ENCODE assay signal across 32 cellular contexts in the genomic region with DNA sequence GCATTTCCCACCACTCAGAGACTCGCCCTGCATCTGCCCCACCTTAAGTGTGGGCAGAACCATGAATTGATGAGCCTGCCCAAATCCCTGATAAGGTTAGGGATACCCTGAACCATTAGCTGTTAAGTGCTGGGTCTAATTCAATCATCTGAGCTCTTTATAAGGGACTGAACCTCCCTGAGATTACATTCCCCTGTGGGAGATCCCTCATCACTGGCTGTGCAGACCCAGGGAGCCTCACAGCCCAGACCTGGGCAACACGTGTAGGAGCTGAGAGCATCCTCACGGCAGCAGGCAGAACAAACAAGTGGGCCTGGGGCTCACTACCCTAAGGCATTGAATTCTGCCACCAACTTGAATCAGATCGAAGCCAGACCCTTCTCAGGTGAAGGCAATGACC. TPM values are rescaled to one million over a fixed set of nuclear protein-coding genes. Genes with fewer than 3 reads are reported as not detected.
"Had no signal": no experiment of that assay in that cellular context is flagged by ENCODE, and none has a peak within 500 bp of the region (broad histone marks: within the 10 kb centered on the region; RNA-seq: fewer than 3 reads in every experiment).

No MANE protein-coding gene starts in this region.

- H3K27ac ChIP-seq: epithelial cell of prostate, esophagus squamous epithelium, gastrocnemius medialis, heart right ventricle, left lung, lower lobe of right lung had no signal

- ATAC-seq: effector memory CD8-positive, alpha-beta T cell; esophagus mucosa; gastrocnemius medialis; heart right ventricle; left cardiac atrium; left lung; left ventricle myocardium superior; lower lobe of right lung; mucosa of descending colon; naive thymus-derived CD8-positive, alpha-beta T cell had no signal

- H3K4me1 ChIP-seq: esophagus squamous epithelium, gastrocnemius medialis, heart right ventricle, left lung, lower lobe of right lung had no signal

- H3K4me3 ChIP-seq: esophagus squamous epithelium, gastrocnemius medialis, heart right ventricle, left lung, lower lobe of right lung, mucosa of descending colon had no signal

- H3K9me3 ChIP-seq: esophagus squamous epithelium, gastrocnemius medialis, lower lobe of right lung, mucosa of descending colon had no signal

- H3K36me3 ChIP-seq: esophagus squamous epithelium, gastrocnemius medialis, heart right ventricle, left lung, lower lobe of right lung had no signal

- H3K27me3 ChIP-seq: esophagus squamous epithelium, gastrocnemius medialis, heart right ventricle, left lung had no signal

- DNase-seq: cortex of kidney; effector CD8-positive, alpha-beta T cell; effector memory CD8-positive, alpha-beta T cell; endodermal cell; erythroblast; esophagus squamous epithelium; foreskin fibroblast; foreskin melanocyte; gastrocnemius medialis; glutamatergic neuron; head of caudate nucleus; heart right ventricle; hippocampal formation; left cardiac atrium; left lung; left ventricle myocardium superior; lower lobe of right lung; mesenchymal stem cell; mucosa of descending colon; naive B cell; naive thymus-derived CD8-positive, alpha-beta T cell had no signal

RNA-seq across cellular contexts. Expression of gene TAF11L2, which starts 0.6 kb away (rescaled TPM):
- total RNA-seq: dermis microvascular lymphatic vessel endothelial cell; endodermal cell; esophagus mucosa; esophagus squamous epithelium; gastrocnemius medialis; glomerular endothelial cell; heart right ventricle; kidney epithelial cell; left cardiac atrium; left lung; left ventricle myocardium superior; lower leg skin; lower lobe of right lung; lung microvascular endothelial cell; mesenteric fat pad; mesothelial cell of epicardium; mucosa of descending colon; myocyte; naive thymus-derived CD8-positive, alpha-beta T cell had no signal
- polyA plus RNA-seq: heart right ventricle; keratinocyte; naive thymus-derived CD8-positive, alpha-beta T cell had no signal

RNA-seq across cellular contexts. Expression of gene TAF11L3, which starts 20.7 kb away (rescaled TPM):
- total RNA-seq: dermis microvascular lymphatic vessel endothelial cell; endodermal cell; esophagus mucosa; esophagus squamous epithelium; gastrocnemius medialis; glomerular endothelial cell; heart right ventricle; kidney epithelial cell; left cardiac atrium; left lung; left ventricle myocardium superior; lower leg skin; lower lobe of right lung; lung microvascular endothelial cell; mesenteric fat pad; mesothelial cell of epicardium; mucosa of descending colon; myocyte; naive thymus-derived CD8-positive, alpha-beta T cell had no signal
- polyA plus RNA-seq: heart right ventricle; keratinocyte; naive thymus-derived CD8-positive, alpha-beta T cell had no signal

RNA-seq across cellular contexts. Expression of gene TAF11L4, which starts 24.2 kb away (rescaled TPM):
- total RNA-seq: dermis microvascular lymphatic vessel endothelial cell; endodermal cell; esophagus mucosa; esophagus squamous epithelium; gastrocnemius medialis; glomerular endothelial cell; heart right ventricle; kidney epithelial cell; left cardiac atrium; left lung; left ventricle myocardium superior; lower leg skin; lower lobe of right lung; lung microvascular endothelial cell; mesenteric fat pad; mesothelial cell of epicardium; mucosa of descending colon; myocyte; naive thymus-derived CD8-positive, alpha-beta T cell had no signal
- polyA plus RNA-seq: heart right ventricle; keratinocyte; naive thymus-derived CD8-positive, alpha-beta T cell had no signal

RNA-seq across cellular contexts. Expression of gene TAF11L5, which starts 27.6 kb away (rescaled TPM):
- total RNA-seq: dermis microvascular lymphatic vessel endothelial cell; endodermal cell; esophagus mucosa; esophagus squamous epithelium; gastrocnemius medialis; glomerular endothelial cell; heart right ventricle; kidney epithelial cell; left cardiac atrium; left lung; left ventricle myocardium superior; lower leg skin; lower lobe of right lung; lung microvascular endothelial cell; mesenteric fat pad; mesothelial cell of epicardium; mucosa of descending colon; myocyte; naive thymus-derived CD8-positive, alpha-beta T cell had no signal
- polyA plus RNA-seq: heart right ventricle; keratinocyte; naive thymus-derived CD8-positive, alpha-beta T cell had no signal

RNA-seq across cellular contexts. Expression of gene TAF11L6, which starts 31.0 kb away (rescaled TPM):
- total RNA-seq: dermis microvascular lymphatic vessel endothelial cell; endodermal cell; esophagus mucosa; esophagus squamous epithelium; gastrocnemius medialis; glomerular endothelial cell; heart right ventricle; kidney epithelial cell; left cardiac atrium; left lung; left ventricle myocardium superior; lower leg skin; lower lobe of right lung; lung microvascular endothelial cell; mesenteric fat pad; mesothelial cell of epicardium; mucosa of descending colon; myocyte; naive thymus-derived CD8-positive, alpha-beta T cell had no signal
- polyA plus RNA-seq: heart right ventricle; keratinocyte; naive thymus-derived CD8-positive, alpha-beta T cell had no signal
